10 cellular contexts compared by ENCODE assay signal in the genomic region with DNA sequence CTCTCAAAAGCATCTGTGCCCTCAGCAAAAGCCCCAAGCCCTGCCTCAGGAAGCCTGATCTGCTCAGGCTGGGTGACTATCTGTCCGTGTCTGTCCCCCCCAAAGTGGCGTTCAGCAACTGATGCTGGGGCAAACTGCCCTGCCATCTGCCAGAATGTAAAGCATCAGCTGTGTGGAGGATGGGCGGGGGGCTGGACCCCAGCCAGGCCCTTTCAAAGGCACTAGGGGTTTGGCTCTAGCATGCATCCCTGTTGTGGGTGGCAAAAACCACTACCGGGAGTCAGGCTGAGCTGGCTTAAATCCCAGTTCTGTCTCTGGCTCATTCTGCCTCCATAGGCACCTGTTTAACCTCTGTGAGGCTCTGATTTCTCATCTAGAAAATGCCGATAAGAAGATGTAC. TPM values are rescaled to one million over a fixed set of nuclear protein-coding genes. Genes with fewer than 3 reads are reported as not detected.
A peak's percentile ranks its signal among the peaks of the same experiment; 100 is the strongest.
DNase-seq lines count a peak whose midpoint lies in the region; ATAC-seq lines count a peak whose summit lies in the region.
"Had no signal": no experiment of that assay in that cellular context is flagged by ENCODE, and none has a peak within 500 bp of the region (broad histone marks: within the 10 kb centered on the region; RNA-seq: fewer than 3 reads in every experiment).

No MANE protein-coding gene starts in this region.

- ATAC-seq in left colon (no peak), GM21381 (IDR thresholded peaks at IDR 0.05; ENCODE audit: unreplicated experiment) (no peak)

- intact Hi-C loops in left colon (cut with DNase I, micrococcal nuclease), result no loop called here

- DNase-seq in DMS79 treated with DMSO at 0.1 percent for 48 hours (lab: John Stamatoyannopoulos, UW), result peak; percentile 67
- peak; percentile 13 for DNase-seq in LoVo (ENCODE audit: low spot score)
- peak; percentile 49 for DNase-seq in activated CD8-positive, alpha-beta memory T cell treated with anti-CD3 and anti-CD28 coated beads, Interleukin-2, amount 50 U/mL, for 48 hours
- DNase-seq in left colon, result peak; percentile 17 to 25
- DNase-seq in SW480 (ENCODE audit: low spot score), result no peak
- no peak for DNase-seq in occipital lobe (lab: John Stamatoyannopoulos, UW)
- no peak for DNase-seq in NOMO-1 treated with DMSO at 0.1 percent for 48 hours (lab: John Stamatoyannopoulos, UW; ENCODE audit: unreplicated experiment)
- DNase-seq: DMS53 had no signal

RNA-seq across cellular contexts. Expression of a gene that starts 35.5 kb away (rescaled TPM):
- total RNA-seq in left colon (10 to 100 TPM; 35.9 to 56.7 TPM), occipital lobe (19.3 TPM)
- total RNA-seq: lung microvascular endothelial cell had no signal

RNA-seq across cellular contexts. Expression of a gene that starts 55.2 kb away (rescaled TPM):
- total RNA-seq in left colon (1 to 10 TPM; 3.1 to 9.5 TPM), occipital lobe (not detected)
- total RNA-seq: lung microvascular endothelial cell had no signal

RNA-seq across cellular contexts. Expression of a gene that starts 58.0 kb away (rescaled TPM):
- 1 to 10 TPM; 1.4 to 2.2 TPM for total RNA-seq in left colon
- 0.47 TPM for total RNA-seq in occipital lobe

Comparison
In these comparisons a context has a peak if more than half of its experiments do, and no peak if none do; other contexts are left out.
1. DNase-seq: peak in DMS79 treated with DMSO at 0.1 percent for 48 hours (single experiment), LoVo (single experiment), activated CD8-positive, alpha-beta memory T cell treated with anti-CD3 and anti-CD28 coated beads, Interleukin-2, amount 50 U/mL, for 48 hours (single experiment) and left colon (2 of 2); none in SW480 (single experiment), occipital lobe (single experiment) and NOMO-1 treated with DMSO at 0.1 percent for 48 hours (single experiment).